ENCODE assay signal across 28 cellular contexts in the genomic region with DNA sequence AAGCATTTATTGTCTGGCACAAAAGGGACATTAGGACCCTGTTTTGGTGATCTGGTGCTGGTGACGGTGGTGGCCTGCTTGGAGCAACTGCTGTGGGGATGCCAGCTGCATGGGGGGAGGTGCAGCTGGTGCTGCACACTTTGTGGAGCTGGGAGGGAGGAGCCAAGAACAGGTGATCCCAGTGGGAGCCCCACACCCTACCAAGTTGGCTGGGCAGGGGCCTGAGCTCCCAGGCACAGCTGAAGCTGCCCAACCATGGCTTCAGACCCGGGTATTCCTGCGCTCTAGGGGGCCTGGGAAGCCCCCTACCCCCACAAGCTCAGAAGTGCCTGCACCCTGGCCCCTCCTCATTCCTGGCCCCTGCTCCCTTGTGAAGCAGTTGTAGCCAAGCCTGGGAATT.
"Had no signal": no experiment of that assay in that cellular context is flagged by ENCODE, and none has a peak within 500 bp of the region (broad histone marks: within the 10 kb centered on the region; RNA-seq: fewer than 3 reads in every experiment).

No MANE protein-coding gene starts in this region.

- H3K9me3 ChIP-seq: colonic mucosa, gastrocnemius medialis, ovary, right lobe of liver, transverse colon had no signal

- H3K4me3 ChIP-seq: colonic mucosa, gastrocnemius medialis, heart left ventricle, hepatocyte, lung, ovary, right lobe of liver, suprapubic skin, transverse colon had no signal

- H2AFZ ChIP-seq: hepatocyte had no signal

- ATAC-seq: esophagus mucosa; gastrocnemius medialis; heart left ventricle; natural killer cell treated with Interleukin-12 subunit alpha and Interleukin-12 subunit beta and Interleukin-15 and Interleukin-18, amount 100 ng/mL, for 72 hours; stimulated activated naive CD8-positive, alpha-beta T cell treated with anti-CD3 and anti-CD28 coated beads, Interleukin-15, amount 100 ng/mL, for 72 hours had no signal

- H3K27me3 ChIP-seq: colonic mucosa, gastrocnemius medialis, heart left ventricle, hepatocyte, ovary, right lobe of liver, suprapubic skin, transverse colon had no signal

- H3K9me3 Mint-ChIP-seq: endodermal cell, neural crest cell had no signal

- H3K27ac ChIP-seq: colonic mucosa, epithelial cell of prostate, gastrocnemius medialis, heart left ventricle, hepatocyte, ovary, right lobe of liver, suprapubic skin, transverse colon had no signal

- H3K4me1 Mint-ChIP-seq: central memory CD8-positive, alpha-beta T cell; memory B cell; neural crest cell; stimulated activated naive CD8-positive, alpha-beta T cell treated with anti-CD3 and anti-CD28 coated beads, Interleukin-15, amount 100 ng/mL, for 72 hours had no signal

- H3K4me1 ChIP-seq: colonic mucosa, gastrocnemius medialis, heart left ventricle, right lobe of liver, suprapubic skin, transverse colon had no signal

- H3K36me3 ChIP-seq: colonic mucosa, gastrocnemius medialis, heart left ventricle, ovary, right lobe of liver, suprapubic skin, transverse colon had no signal

- H3K4me3 Mint-ChIP-seq: central memory CD8-positive, alpha-beta T cell; dendritic cell treated with granulocyte-macrophage colony-stimulating factor and Interleukin-4, amounts not matched to agents 40 ng/mL and 50 ng/mL, for 4 days; endodermal cell; memory B cell; natural killer cell treated with Interleukin-12 subunit alpha and Interleukin-12 subunit beta and Interleukin-15 and Interleukin-18, amount 100 ng/mL, for 72 hours; neural crest cell; stimulated activated naive CD8-positive, alpha-beta T cell treated with anti-CD3 and anti-CD28 coated beads, Interleukin-15, amount 100 ng/mL, for 72 hours had no signal

- H3K27ac Mint-ChIP-seq: dendritic cell treated with granulocyte-macrophage colony-stimulating factor and Interleukin-4, amounts not matched to agents 40 ng/mL and 50 ng/mL, for 4 days; endodermal cell; memory B cell; natural killer cell treated with Interleukin-12 subunit alpha and Interleukin-12 subunit beta and Interleukin-15 and Interleukin-18, amount 100 ng/mL, for 72 hours; stimulated activated naive CD8-positive, alpha-beta T cell treated with anti-CD3 and anti-CD28 coated beads, Interleukin-15, amount 100 ng/mL, for 72 hours had no signal

- DNase-seq: colonic mucosa; effector CD8-positive, alpha-beta T cell; endodermal cell; foreskin fibroblast; gastrocnemius medialis; heart left ventricle; kidney glomerular epithelial cell; nucleus accumbens; small intestine; stimulated activated CD4-positive, alpha-beta T cell treated with anti-CD3 and anti-CD28 coated beads, Interleukin-12 subunit alpha, Interleukin-12 subunit beta, amount 100 ng/mL, for 4 hours; stimulated activated CD4-positive, alpha-beta T cell treated with anti-CD3 and anti-CD28 coated beads, Interleukin-1b, Interleukin-23, amount 100 ng/mL, for 48 hours; stimulated activated CD4-positive, alpha-beta T cell treated with anti-CD3 and anti-CD28 coated beads, Interleukin-4, amount 100 ng/mL, for 1 hour; stimulated activated CD8-positive, alpha-beta memory T cell treated with anti-CD3 and anti-CD28 coated beads, Interleukin-4, amount 100 ng/mL, for 48 hours; stimulated activated naive CD4-positive, alpha-beta T cell; stimulated activated naive CD8-positive, alpha-beta T cell treated with anti-CD3 and anti-CD28 coated beads, Interleukin-15, amount 100 ng/mL, for 72 hours; transverse colon had no signal

- H3K36me3 Mint-ChIP-seq: memory B cell had no signal

- H3K27me3 Mint-ChIP-seq: central memory CD8-positive, alpha-beta T cell; dendritic cell treated with granulocyte-macrophage colony-stimulating factor and Interleukin-4, amounts not matched to agents 40 ng/mL and 50 ng/mL, for 4 days; memory B cell; natural killer cell treated with Interleukin-12 subunit alpha and Interleukin-12 subunit beta and Interleukin-15 and Interleukin-18, amount 100 ng/mL, for 72 hours; stimulated activated naive CD8-positive, alpha-beta T cell treated with anti-CD3 and anti-CD28 coated beads, Interleukin-15, amount 100 ng/mL, for 72 hours had no signal

- H3K4me2 ChIP-seq: hepatocyte had no signal
